In the genomic region with DNA sequence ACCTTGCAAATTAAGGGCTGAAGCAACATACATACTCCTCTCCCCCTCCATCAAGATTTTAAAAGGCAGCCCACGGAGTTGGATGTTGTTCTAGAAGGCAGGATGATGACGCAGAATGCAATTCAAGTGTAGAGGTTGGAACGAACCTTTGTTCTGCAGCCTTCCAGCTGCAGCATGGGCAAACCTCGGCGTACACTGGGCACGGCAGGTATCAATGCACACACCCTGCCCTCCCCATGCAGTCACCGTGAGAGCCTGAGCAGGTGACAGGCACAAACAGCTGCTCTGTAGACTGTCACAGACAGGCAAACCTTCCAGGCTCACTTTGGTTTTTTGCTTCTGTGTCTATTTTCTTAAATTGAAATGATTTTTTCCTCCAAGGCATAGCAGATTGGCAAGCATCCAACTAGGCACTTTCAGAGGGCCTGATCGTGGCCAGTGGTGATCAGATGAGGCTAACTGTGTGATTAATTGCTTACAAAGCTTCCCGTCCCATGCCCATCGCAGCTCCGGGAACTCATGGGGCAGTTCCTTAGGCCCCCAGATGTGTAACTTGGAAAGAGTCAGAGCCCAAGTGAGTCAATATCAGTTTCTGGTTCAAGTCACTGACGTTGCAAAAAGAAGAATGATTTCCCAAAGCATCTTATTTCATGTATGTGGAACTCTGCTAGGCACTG, we compare ENCODE assay signal across 8 cellular contexts.
A peak's percentile ranks its signal among the peaks of the same experiment; 100 is the strongest.
DNase-seq lines count a peak whose midpoint lies in the region; ATAC-seq and TF ChIP-seq lines count a peak whose summit lies in the region.

No MANE protein-coding gene starts in this region.

- peaks cover 78% of the 10 kb centered on the region for H3K4me1 Mint-ChIP-seq in T-helper 2 cell treated with Interferon-gamma antibody and Interleukin-4, amounts not matched to agents 5 μg/mL and 100 μg/mL, for 36 hours (ENCODE audit: low read depth)

- H3K27me3 Mint-ChIP-seq in T-helper 2 cell treated with Interferon-gamma antibody and Interleukin-4, amounts not matched to agents 5 μg/mL and 100 μg/mL, for 36 hours (ENCODE audit: low read depth), result no peaks in the 10 kb centered on the region

- H2BK5ac ChIP-seq in IMR-90 (ENCODE audit: low read depth, low read length, poor library complexity, severe bottlenecking), result no peak overlapping the region

- no peak for TF ChIP-seq CTCF in AG04449 (IDR thresholded peaks at IDR 0.05; ENCODE audit: insufficient read depth, low read length, missing control alignments)
- TF ChIP-seq CTCF in IMR-90 (conservative IDR thresholded peaks at IDR 0.05; ENCODE audit: low read depth, low read length), result no peak
- TF ChIP-seq CTCF in thoracic aorta (IDR thresholded peaks at IDR 0.05), result no peak
- no peak for TF ChIP-seq CTCF in right lobe of liver (IDR thresholded peaks at IDR 0.05)

- H2BK20ac ChIP-seq in IMR-90 (ENCODE audit: low read depth, low read length), result no peak overlapping the region

- no peak overlapping the region for H4K91ac ChIP-seq in IMR-90 (ENCODE audit: insufficient read depth, low read depth, low read length)

- H3K18ac ChIP-seq in IMR-90 (ENCODE audit: low read depth, low read length), result no peak overlapping the region

- no peak overlapping the region for H3K23ac ChIP-seq in IMR-90 (ENCODE audit: low read depth, low read length)

- H4K8ac ChIP-seq in IMR-90 (ENCODE audit: low read depth in 2 of 2, low read length in 2 of 2), result no peak overlapping the region

- ATAC-seq in IMR-90 (ENCODE audit: low read depth) (peak; percentile 55), thoracic aorta (ENCODE audit: insufficient number of reproducible peaks, low FRiP score, low read depth) (peak; percentile 80), HG02973 (IDR thresholded peaks at IDR 0.05; ENCODE audit: unreplicated experiment) (no peak), right lobe of liver (no peak), GM19463 (IDR thresholded peaks at IDR 0.05; ENCODE audit: unreplicated experiment) (no peak)

- H3K27ac Mint-ChIP-seq in T-helper 2 cell treated with Interferon-gamma antibody and Interleukin-4, amounts not matched to agents 5 μg/mL and 100 μg/mL, for 36 hours, result peak overlapping the region; percentile 26

- no peak overlapping the region for H3K9ac ChIP-seq in IMR-90 (ENCODE audit: low read depth, low read length)

- no peak overlapping the region for H3K4me3 Mint-ChIP-seq in T-helper 2 cell treated with Interferon-gamma antibody and Interleukin-4, amounts not matched to agents 5 μg/mL and 100 μg/mL, for 36 hours

- no peaks in the 10 kb centered on the region for H4K20me1 ChIP-seq in IMR-90 (ENCODE audit: insufficient read depth, low read length)

- H3K9me1 ChIP-seq in IMR-90 (ENCODE audit: insufficient read depth, low read length), result peaks cover 23% of the 10 kb centered on the region

- TF ChIP-seq POLR2A in IMR-90 (IDR thresholded peaks at IDR 0.05; ENCODE audit: low read depth, low read length) (no peak), right lobe of liver (IDR thresholded peaks at IDR 0.05) (no peak)

- H3K4me1 ChIP-seq in IMR-90 (ENCODE audit: control insufficient read depth, insufficient read depth, low read length) (peaks cover 24% of the 10 kb centered on the region), thoracic aorta (ENCODE audit: control insufficient read depth in 1 of 2, low read depth in 2 of 2) (peaks cover 48 to 78% of the 10 kb centered on the region in 2 donors), right lobe of liver (peaks cover 0 to 19% (median 0%) of the 10 kb centered on the region in 4 donors)

- WGBS in IMR-90 (ENCODE audit: extremely low coverage in 2 of 2, insufficient read length in 1 of 2), 2 experiments, result 27% methylated on average over 3 of the region's 12 CpGs; no CpG with 5 or more reads in 1 of the 2 experiments
- WGBS in right lobe of liver (ENCODE audit: insufficient coverage, low coverage, low lambda C conversion rate, missing lambda C conversion rate), result 50% methylated on average over 7 of the region's 12 CpGs

- H2BK15ac ChIP-seq in IMR-90 (ENCODE audit: low read depth, low read length), result no peak overlapping the region; the same call in 2 of the 3 replicates

- DNase-seq in AG04449 (ENCODE audit: low read depth, low spot score) (peak; percentile 38), IMR-90 (peak; percentile 92), fibroblast of the conjunctiva (ENCODE audit: low read depth) (peak; percentile 78), thoracic aorta (ENCODE audit: low spot score) (peak; percentile 50), right lobe of liver (no peak)
- DNase-seq in T-helper 2 cell treated with Interferon-gamma antibody and Interleukin-4, amounts not matched to agents 5 μg/mL and 100 μg/mL, for 36 hours (ENCODE audit: low spot score), result no peak

- H3K27ac ChIP-seq in IMR-90 (ENCODE audit: insufficient read depth, low read length) (no peak overlapping the region), thoracic aorta (peak overlapping the region; percentile 2 to 60), right lobe of liver (no peak overlapping the region)

- peak overlapping the region; percentile 51 for H2AK9ac ChIP-seq in IMR-90 (replicated peaks; ENCODE audit: low read depth, low read length, poor library complexity)

- POLR2A ChIA-PET in AG04449 (lab: Yijun Ruan, JAX) (no interaction called here), IMR-90 (lab: Charles Lee; ENCODE audit: unreplicated experiment) (no interaction called here)

- TF ChIP-seq RAD21 in IMR-90 (IDR thresholded peaks at IDR 0.05; ENCODE audit: low read length), result no peak

- no peaks in the 10 kb centered on the region for H3K9me3 Mint-ChIP-seq in T-helper 2 cell treated with Interferon-gamma antibody and Interleukin-4, amounts not matched to agents 5 μg/mL and 100 μg/mL, for 36 hours

- no peaks in the 10 kb centered on the region for H3K9me3 ChIP-seq in IMR-90 (ENCODE audit: control insufficient read depth, insufficient read depth, low read length)
- no peaks in the 10 kb centered on the region for H3K9me3 ChIP-seq in thoracic aorta
- no peaks in the 10 kb centered on the region for H3K9me3 ChIP-seq in right lobe of liver

- peaks cover 12% of the 10 kb centered on the region for H3K36me3 Mint-ChIP-seq in T-helper 2 cell treated with Interferon-gamma antibody and Interleukin-4, amounts not matched to agents 5 μg/mL and 100 μg/mL, for 36 hours (ENCODE audit: low read depth)

- intact Hi-C loops in IMR-90 (cut with micrococcal nuclease), result no loop called here
- intact Hi-C loops in right lobe of liver (cut with DNase I), result no loop called here

- in situ Hi-C loops in IMR-90 (cut with MboI; ENCODE audit: low sequenced_read_pairs), result no loop called here

- no peak overlapping the region for H2AK5ac ChIP-seq in IMR-90 (ENCODE audit: low read depth, low read length)

- no TSS peak for BruUV-seq in IMR-90 (replicated peaks; lab: Mats Ljungman, UMichigan)

- H3K4me3 ChIP-seq in AG04449 (ENCODE audit: low read depth, low read length) (no peak overlapping the region), IMR-90 (ENCODE audit: insufficient read depth, low read depth, low read length) (no peak overlapping the region), thoracic aorta (peak overlapping the region; percentile 3), right lobe of liver (no peak overlapping the region)

- H3K4ac ChIP-seq in IMR-90 (ENCODE audit: low read depth, low read length), result peak overlapping the region; percentile 59; the same call in 1 of the 2 replicates

- dilution Hi-C loops in IMR-90 (cut with HindIII; ENCODE audit: low sequenced_read_pairs, unreplicated experiment), result no loop called here

- peak overlapping the region; percentile 29 for H2AFZ ChIP-seq in IMR-90 (replicated peaks; ENCODE audit: low read length, poor library complexity)

- H3K36me3 ChIP-seq in IMR-90 (ENCODE audit: control insufficient read depth, insufficient read depth, low read length) (no peaks in the 10 kb centered on the region), thoracic aorta (no peaks in the 10 kb centered on the region), right lobe of liver (no peaks in the 10 kb centered on the region)

- H3K27me3 ChIP-seq in IMR-90 (ENCODE audit: control insufficient read depth, insufficient read depth, low read length) (no peaks in the 10 kb centered on the region), thoracic aorta (replicated peaks; ENCODE audit: insufficient read depth) (no peaks in the 10 kb centered on the region), right lobe of liver (no peaks in the 10 kb centered on the region)

- CTCF ChIA-PET in AG04449 (lab: Yijun Ruan, JAX), result interaction anchor here (2.0 kb wide), 1 partner anchor 172 kb away, joined by 7 read pairs; no protein-coding TSS in a partner anchor
- CTCF ChIA-PET in IMR-90 (lab: Yijun Ruan, JAX), result no interaction called here

- H3K14ac ChIP-seq in IMR-90 (replicated peaks; ENCODE audit: low read depth, low read length), result peak overlapping the region; percentile 26; the same call in 1 of the 2 replicates

- peak overlapping the region; percentile 57; the same call in 1 of the 2 replicates for H3K4me2 ChIP-seq in IMR-90 (ENCODE audit: low read depth, low read length)

- H2BK120ac ChIP-seq in IMR-90 (ENCODE audit: low read depth, low read length), result no peak overlapping the region

- H3K56ac ChIP-seq in IMR-90 (ENCODE audit: extremely low read depth, insufficient read depth, low read length), result no peak overlapping the region

- H4K5ac ChIP-seq in IMR-90 (ENCODE audit: low read depth, low read length), result no peak overlapping the region

- H3K79me1 ChIP-seq in IMR-90 (ENCODE audit: low read depth in 1 of 2, low read length in 2 of 2), result peaks cover 0 to 8% of the 10 kb centered on the region in 2 experiments; a peak in 2 of 4 replicates

TF ChIP-seq in IMR-90, 13 proteins besides CTCF, POLR2A, EP300 and RAD21 (continues in another document):
- peak; percentile 77 for TF ChIP-seq MAFK (IDR thresholded peaks at IDR 0.05; ENCODE audit: low read depth, low read length)
- TF ChIP-seq, protein P1, sequence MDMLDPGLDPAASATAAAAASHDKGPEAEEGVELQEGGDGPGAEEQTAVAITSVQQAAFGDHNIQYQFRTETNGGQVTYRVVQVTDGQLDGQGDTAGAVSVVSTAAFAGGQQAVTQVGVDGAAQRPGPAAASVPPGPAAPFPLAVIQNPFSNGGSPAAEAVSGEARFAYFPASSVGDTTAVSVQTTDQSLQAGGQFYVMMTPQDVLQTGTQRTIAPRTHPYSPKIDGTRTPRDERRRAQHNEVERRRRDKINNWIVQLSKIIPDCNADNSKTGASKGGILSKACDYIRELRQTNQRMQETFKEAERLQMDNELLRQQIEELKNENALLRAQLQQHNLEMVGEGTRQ (IDR thresholded peaks at IDR 0.05; ENCODE audit: low read depth, low read length), result no peak
- peak; percentile 52; the same call in 1 of the 2 replicates for TF ChIP-seq CEBPB (IDR thresholded peaks at IDR 0.05; ENCODE audit: low read depth, low read length)
- no peak for TF ChIP-seq BHLHE40 (IDR thresholded peaks at IDR 0.05; ENCODE audit: low read depth, low read length)
- 0 out of 2 replicates have a peak, but pooled peaks have one; percentile 35 for TF ChIP-seq MAZ (IDR thresholded peaks at IDR 0.05; ENCODE audit: borderline replicate concordance, low read depth, low read length)
- 0 out of 2 replicates have a peak, but pooled peaks have one; percentile 30 for TF ChIP-seq NFE2L2 (IDR thresholded peaks at IDR 0.05; ENCODE audit: low read depth, low read length)
- TF ChIP-seq SMC3 (IDR thresholded peaks at IDR 0.05; ENCODE audit: low read depth, low read length), result no peak

Comparison
In these comparisons a context has a peak if more than half of its experiments do, and no peak if none do; other contexts are left out.
1. DNase-seq: peak in AG04449 (single experiment), IMR-90 (single experiment), fibroblast of the conjunctiva (single experiment) and thoracic aorta (single experiment); none in T-helper 2 cell treated with Interferon-gamma antibody and Interleukin-4, amounts not matched to agents 5 μg/mL and 100 μg/mL, for 36 hours (single experiment) and right lobe of liver (0 of 3).
2. ATAC-seq: peak in IMR-90 (single experiment) and thoracic aorta (single experiment); none in HG02973 (single experiment), right lobe of liver (0 of 4) and GM19463 (single experiment).
3. H3K27ac ChIP-seq: peak in thoracic aorta (2 of 2); none in IMR-90 (single experiment) and right lobe of liver (0 of 3).